In the genomic region with DNA sequence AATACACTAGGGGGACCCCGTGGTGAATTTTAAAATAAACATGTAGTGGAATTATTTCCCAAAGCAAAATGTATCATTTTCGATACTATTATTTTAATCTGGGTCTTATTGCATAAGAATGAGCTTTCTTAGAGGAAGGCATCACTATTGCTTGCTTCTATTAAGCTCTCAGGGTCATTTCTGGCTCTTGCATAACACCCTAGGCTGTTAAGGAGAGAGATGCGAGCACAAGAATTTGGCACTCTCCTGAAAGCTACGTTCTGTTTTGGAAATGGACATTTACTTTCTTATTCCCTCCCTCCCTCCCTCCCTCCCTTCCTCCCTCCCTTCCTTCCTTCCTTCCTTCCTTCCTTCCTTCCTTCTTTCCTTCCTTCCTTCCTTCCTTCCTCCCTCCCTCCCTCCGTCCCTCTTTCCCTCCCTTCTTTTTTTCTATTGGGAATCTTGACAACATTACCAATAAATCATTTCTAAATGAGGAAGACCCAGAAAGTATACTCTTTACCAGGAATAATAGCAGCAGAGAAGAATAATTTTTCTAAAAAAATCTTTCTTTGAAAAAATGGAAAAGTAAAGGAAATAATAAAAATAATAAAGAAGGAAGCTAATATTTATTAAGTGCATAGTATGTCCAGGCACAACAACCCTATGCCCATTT, we compare ENCODE assay signal across 15 cellular contexts.
DNase-seq lines count a peak whose midpoint lies in the region; ATAC-seq and TF ChIP-seq lines count a peak whose summit lies in the region.
"Had no signal": no experiment of that assay in that cellular context is flagged by ENCODE, and none has a peak within 500 bp of the region (broad histone marks: within the 10 kb centered on the region; RNA-seq: fewer than 3 reads in every experiment).

No MANE protein-coding gene starts in this region.

- no peak overlapping the region for H3K4me2 ChIP-seq in IMR-90 (ENCODE audit: low read depth, low read length)
- H3K4me2 ChIP-seq in osteoblast (ENCODE audit: insufficient read depth, low read length), result no peak overlapping the region

- no peak overlapping the region for H3K56ac ChIP-seq in IMR-90 (ENCODE audit: extremely low read depth, insufficient read depth, low read length)

- no peak overlapping the region for H3K27ac ChIP-seq in IMR-90 (ENCODE audit: insufficient read depth, low read length)
- no peak overlapping the region for H3K27ac ChIP-seq in osteoblast (ENCODE audit: low read depth, low read length)
- no peak overlapping the region for H3K27ac ChIP-seq in esophagus squamous epithelium
- H3K27ac ChIP-seq: HL-60, SK-N-MC had no signal

- H3K18ac ChIP-seq in IMR-90 (ENCODE audit: low read depth, low read length), result no peak overlapping the region

- intact Hi-C loops in IMR-90 (cut with micrococcal nuclease), result loop anchor here (1.0 kb wide), 1 partner anchor 323 kb away; no protein-coding TSS in a partner anchor
- intact Hi-C loops in esophagus squamous epithelium (cut with DNase I), result no loop called here

- no peak overlapping the region for H2AFZ ChIP-seq in IMR-90 (replicated peaks; ENCODE audit: low read length, poor library complexity)
- H2AFZ ChIP-seq in osteoblast (ENCODE audit: low read length), result no peak overlapping the region

- H3K36me3 ChIP-seq in IMR-90 (ENCODE audit: control insufficient read depth, insufficient read depth, low read length), result no peaks in the 10 kb centered on the region
- H3K36me3 ChIP-seq in osteoblast (ENCODE audit: insufficient read depth, low read length), result no peaks in the 10 kb centered on the region
- H3K36me3 ChIP-seq in esophagus squamous epithelium, result no peaks in the 10 kb centered on the region

- POLR2A ChIA-PET in IMR-90 (lab: Charles Lee; ENCODE audit: unreplicated experiment), result no interaction called here

- H2AK9ac ChIP-seq in IMR-90 (replicated peaks; ENCODE audit: low read depth, low read length, poor library complexity), result no peak overlapping the region

- no TSS peak for BruUV-seq in IMR-90 (replicated peaks; lab: Mats Ljungman, UMichigan)

- no peak overlapping the region for H2BK20ac ChIP-seq in IMR-90 (ENCODE audit: low read depth, low read length)

- no peak overlapping the region for H3K4me3 ChIP-seq in AG10803 (ENCODE audit: low read length)
- no peak overlapping the region for H3K4me3 ChIP-seq in IMR-90 (ENCODE audit: insufficient read depth, low read depth, low read length)
- no peak overlapping the region for H3K4me3 ChIP-seq in choroid plexus epithelial cell (ENCODE audit: low read depth, low read length)
- H3K4me3 ChIP-seq in fibroblast of villous mesenchyme (ENCODE audit: low read depth, low read length), result no peak overlapping the region
- no peak overlapping the region for H3K4me3 ChIP-seq in osteoblast (ENCODE audit: insufficient read depth, low read length)
- H3K4me3 ChIP-seq in esophagus squamous epithelium, result no peak overlapping the region
- H3K4me3 ChIP-seq: SK-N-MC had no signal

- in situ Hi-C loops in IMR-90 (cut with MboI; ENCODE audit: low sequenced_read_pairs), result no loop called here

- no CpG with 5 or more reads among the region's 5 CpGs for WGBS in IMR-90 (ENCODE audit: extremely low coverage in 2 of 2, insufficient read length in 1 of 2), 2 experiments
- WGBS in esophagus squamous epithelium, 2 donors, result 49 to 54% methylated on average over 5 of the region's 5 CpGs

- no peak overlapping the region for H2AK5ac ChIP-seq in IMR-90 (ENCODE audit: low read depth, low read length)

- no peaks in the 10 kb centered on the region for H3K79me2 ChIP-seq in osteoblast (ENCODE audit: insufficient read depth, low read length)

- H4K91ac ChIP-seq in IMR-90 (ENCODE audit: insufficient read depth, low read depth, low read length), result no peak overlapping the region

- H4K20me1 ChIP-seq in IMR-90 (ENCODE audit: insufficient read depth, low read length) (no peaks in the 10 kb centered on the region), osteoblast (ENCODE audit: insufficient read depth, low read length) (no peaks in the 10 kb centered on the region)

- H3K4me1 ChIP-seq in IMR-90 (ENCODE audit: control insufficient read depth, insufficient read depth, low read length) (no peaks in the 10 kb centered on the region), osteoblast (ENCODE audit: insufficient read depth, low read length) (no peaks in the 10 kb centered on the region), esophagus squamous epithelium (no peaks in the 10 kb centered on the region)

- no peak overlapping the region for H3K14ac ChIP-seq in IMR-90 (replicated peaks; ENCODE audit: low read depth, low read length)

- dilution Hi-C loops in IMR-90 (cut with HindIII; ENCODE audit: low sequenced_read_pairs, unreplicated experiment), result no loop called here

- H4K8ac ChIP-seq in IMR-90 (ENCODE audit: low read depth in 2 of 2, low read length in 2 of 2), result no peak overlapping the region

- no peak overlapping the region for H2BK15ac ChIP-seq in IMR-90 (ENCODE audit: low read depth, low read length)

- no peak overlapping the region for H3K4ac ChIP-seq in IMR-90 (ENCODE audit: low read depth, low read length)

- TF ChIP-seq POLR2A in IMR-90 (IDR thresholded peaks at IDR 0.05; ENCODE audit: low read depth, low read length), result no peak
- TF ChIP-seq POLR2A in esophagus squamous epithelium (IDR thresholded peaks at IDR 0.05), result no peak

- no peak overlapping the region for H3K23ac ChIP-seq in IMR-90 (ENCODE audit: low read depth, low read length)

- no peak for TF ChIP-seq RAD21 in IMR-90 (IDR thresholded peaks at IDR 0.05; ENCODE audit: low read length)

- H3K9me1 ChIP-seq in IMR-90 (ENCODE audit: insufficient read depth, low read length), result no peaks in the 10 kb centered on the region

- no peak overlapping the region for H2BK5ac ChIP-seq in IMR-90 (ENCODE audit: low read depth, low read length, poor library complexity, severe bottlenecking)

- TF ChIP-seq CTCF in AG10803 (conservative IDR thresholded peaks at IDR 0.05; ENCODE audit: low read length) (no peak), IMR-90 (conservative IDR thresholded peaks at IDR 0.05; ENCODE audit: low read depth, low read length) (no peak), choroid plexus epithelial cell (conservative IDR thresholded peaks at IDR 0.05; ENCODE audit: low read depth, low read length) (no peak), fibroblast of villous mesenchyme (IDR thresholded peaks at IDR 0.05; ENCODE audit: insufficient read depth, low read depth, low read length) (no peak), osteoblast (IDR thresholded peaks at IDR 0.05; ENCODE audit: extremely low read depth, low read depth, low read length) (no peak), esophagus squamous epithelium (IDR thresholded peaks at IDR 0.05) (no peak)

- H2BK120ac ChIP-seq in IMR-90 (ENCODE audit: low read depth, low read length), result no peak overlapping the region

- H4K5ac ChIP-seq in IMR-90 (ENCODE audit: low read depth, low read length), result no peak overlapping the region

- no peak overlapping the region for H3K9ac ChIP-seq in IMR-90 (ENCODE audit: low read depth, low read length)

- ATAC-seq in IMR-90 (ENCODE audit: low read depth) (no peak), GM19324 (IDR thresholded peaks at IDR 0.05; ENCODE audit: low FRiP score, unreplicated experiment) (no peak)

- H3K9me3 ChIP-seq in IMR-90 (ENCODE audit: control insufficient read depth, insufficient read depth, low read length) (no peaks in the 10 kb centered on the region), osteoblast (ENCODE audit: low read depth, low read length) (no peaks in the 10 kb centered on the region), esophagus squamous epithelium (no peaks in the 10 kb centered on the region)

- no peaks in the 10 kb centered on the region for H3K79me1 ChIP-seq in IMR-90 (ENCODE audit: low read depth in 1 of 2, low read length in 2 of 2)

- no peaks in the 10 kb centered on the region for H3K27me3 ChIP-seq in IMR-90 (ENCODE audit: control insufficient read depth, insufficient read depth, low read length)
- H3K27me3 ChIP-seq in osteoblast (ENCODE audit: insufficient read depth, low read length), result peaks cover 17% of the 10 kb centered on the region
- H3K27me3 ChIP-seq in esophagus squamous epithelium, result no peaks in the 10 kb centered on the region

- CTCF ChIA-PET in IMR-90 (lab: Yijun Ruan, JAX), result no interaction called here

- DNase-seq in AG10803 (ENCODE audit: low read depth), result peak; percentile 66
- no peak for DNase-seq in IMR-90
- DNase-seq in choroid plexus epithelial cell (ENCODE audit: low read depth), result peak; percentile 36
- DNase-seq in fibroblast of villous mesenchyme (ENCODE audit: low read depth), result peak; percentile 15
- no peak for DNase-seq in osteoblast (ENCODE audit: insufficient read length, low spot score, missing footprints)
- DNase-seq in esophagus squamous epithelium (lab: John Stamatoyannopoulos, UW), result no peak
- DNase-seq: DMS79 treated with DMSO at 0.1 percent for 48 hours, MM.1S, NCI-H1694 treated with DMSO at 0.1 percent for 48 hours, NCI-H510A treated with DMSO at 0.1 percent for 48 hours, NCI-H774, SHP77 had no signal

TF ChIP-seq in IMR-90, 13 proteins besides CTCF, POLR2A, EP300 and RAD21:
- TF ChIP-seq CEBPB (IDR thresholded peaks at IDR 0.05; ENCODE audit: low read depth, low read length) (0 out of 2 replicates have a peak, but pooled peaks have one; percentile 25), RCOR1 (IDR thresholded peaks at IDR 0.05; ENCODE audit: insufficient replicate concordance, low read length) (no peak), MAFK (IDR thresholded peaks at IDR 0.05; ENCODE audit: low read depth, low read length) (no peak), BHLHE40 (IDR thresholded peaks at IDR 0.05; ENCODE audit: low read depth, low read length) (no peak)

Comparison
In these comparisons a context has a peak if more than half of its experiments do, and no peak if none do; other contexts are left out.
1. DNase-seq: peak in AG10803 (single experiment), choroid plexus epithelial cell (single experiment) and fibroblast of villous mesenchyme (single experiment); none in IMR-90 (single experiment), osteoblast (single experiment) and esophagus squamous epithelium (single experiment).